ENCODE assay signal across 8 cellular contexts in genomic region chr22:37538590-37539357, GRCh38. TPM values are rescaled to one million over a fixed set of nuclear protein-coding genes. Genes with fewer than 3 reads are reported as not detected.
DNase-seq lines count a peak whose midpoint lies in the region; ATAC-seq and TF ChIP-seq lines count a peak whose summit lies in the region.

No MANE protein-coding gene starts in this region.

- H3K36me3 ChIP-seq in fibroblast of lung (ENCODE audit: control insufficient read depth, insufficient read depth, low read length), result no peaks in the 10 kb centered on the region
- no peaks in the 10 kb centered on the region for H3K36me3 ChIP-seq in neural cell (ENCODE audit: insufficient read depth, low read length)

- TF ChIP-seq CTCF in fibroblast of lung (conservative IDR thresholded peaks at IDR 0.05 in 1 of 2, IDR thresholded peaks at IDR 0.05 in 1 of 2; ENCODE audit: low read depth in 1 of 2, low read length in 2 of 2) (peak; percentile 83 to 95), neural cell (IDR thresholded peaks at IDR 0.05; ENCODE audit: poor library complexity, severe bottlenecking) (peak; percentile 76)

- peak; percentile 78 for TF ChIP-seq RAD21 in neural cell (conservative IDR thresholded peaks at IDR 0.05)

- no peaks in the 10 kb centered on the region for H3K9me3 ChIP-seq in fibroblast of lung (ENCODE audit: control insufficient read depth, insufficient read depth, low read depth, low read length)
- H3K9me3 ChIP-seq in neural cell (ENCODE audit: low read length), result no peaks in the 10 kb centered on the region

- H3F3A ChIP-seq in neural cell (ENCODE audit: insufficient read depth, low read length, poor library complexity, severe bottlenecking), result no peaks in the 10 kb centered on the region

- peaks cover 5% of the 10 kb centered on the region for H3K4me1 ChIP-seq in fibroblast of lung (ENCODE audit: control insufficient read depth, extremely low read depth, insufficient read depth, low read length)

- H3K27me3 ChIP-seq in fibroblast of lung (ENCODE audit: control insufficient read depth, insufficient read depth, low read length) (no peaks in the 10 kb centered on the region), neural cell (ENCODE audit: insufficient read depth, low read depth, low read length) (no peaks in the 10 kb centered on the region)

- H4K20me1 ChIP-seq in fibroblast of lung (ENCODE audit: control insufficient read depth, extremely low read depth, insufficient read depth, low read length) (no peaks in the 10 kb centered on the region), neural cell (ENCODE audit: insufficient read depth) (no peaks in the 10 kb centered on the region)

- H3K4me2 ChIP-seq in fibroblast of lung (ENCODE audit: extremely low read depth, insufficient read depth, low read length) (peak overlapping the region; percentile 78), neural cell (ENCODE audit: low read length) (no peak overlapping the region)

- H3K79me2 ChIP-seq in fibroblast of lung (ENCODE audit: control insufficient read depth, insufficient read depth, low read length), result no peaks in the 10 kb centered on the region
- H3K79me2 ChIP-seq in neural cell (replicated peaks; ENCODE audit: insufficient read depth, low read length), result no peaks in the 10 kb centered on the region

- DNase-seq in DMS 273 (lab: John Stamatoyannopoulos, UW; ENCODE audit: unreplicated experiment) (peak; percentile 93), LHCN-M2 (ENCODE audit: low read depth) (peak; percentile 91), RPMI8226 (peak; percentile 93), activated T-helper 1 cell treated with Interleukin-2 at 50 U/mL for 16 hours (ENCODE audit: low read depth) (peak; percentile 79), fibroblast of lung (ENCODE audit: low read depth in 2 of 2) (peak; percentile 88 to 93)
- DNase-seq in stimulated activated naive CD8-positive, alpha-beta T cell treated with anti-CD3 and anti-CD28 coated beads, Interleukin-15, Interleukin-2, amounts not matched to agents 100 U/mL and 50 U/mL, for 24 hours, result peak; percentile 92

- TF ChIP-seq EP300 in neural cell (conservative IDR thresholded peaks at IDR 0.05; ENCODE audit: poor library complexity, severe bottlenecking), result no peak

- H3K9me2 ChIP-seq in neural cell (ENCODE audit: insufficient read depth, low read length), result no peaks in the 10 kb centered on the region

- H2AFZ ChIP-seq in fibroblast of lung (ENCODE audit: low read length) (peak overlapping the region; percentile 82), neural cell (ENCODE audit: low read depth, low read length) (no peak overlapping the region)

- H3K27ac ChIP-seq in fibroblast of lung (ENCODE audit: insufficient read depth, low read length), result no peak overlapping the region
- no peak overlapping the region for H3K27ac ChIP-seq in neural cell (ENCODE audit: low read length)

- H3K9ac ChIP-seq in fibroblast of lung (ENCODE audit: insufficient read depth, low read length), result no peak overlapping the region
- H3K9ac ChIP-seq in neural cell (ENCODE audit: low read length), result no peak overlapping the region

- H3K4me3 ChIP-seq in fibroblast of lung (replicated peaks in 1 of 4; ENCODE audit: control extremely low read depth in 1 of 4, insufficient read depth in 1 of 4, low read depth in 3 of 4, low read length in 4 of 4) (no peak overlapping the region), neural cell (ENCODE audit: low read length) (no peak overlapping the region)

- peak; percentile 65 for ATAC-seq in GM21576 (IDR thresholded peaks at IDR 0.05; ENCODE audit: unreplicated experiment)
- peak; percentile 93 for ATAC-seq in stimulated activated naive CD8-positive, alpha-beta T cell treated with anti-CD3 and anti-CD28 coated beads, Interleukin-15, Interleukin-2, amounts not matched to agents 100 U/mL and 50 U/mL, for 24 hours

TF ChIP-seq in neural cell, 6 proteins besides CTCF, POLR2A, EP300 and RAD21:
- peak; percentile 73 for TF ChIP-seq SMC3 (conservative IDR thresholded peaks at IDR 0.05; ENCODE audit: poor library complexity)
- TF ChIP-seq POLR2AphosphoS5 (IDR thresholded peaks at IDR 0.05), result no peak

RNA-seq across cellular contexts. Expression of gene CARD10, which starts 19.6 kb away (rescaled TPM):
- 22.4 and 23.0 TPM in 2 replicates for total RNA-seq in LHCN-M2 (2014; rRNA removed)
- polyA plus RNA-seq in LHCN-M2 (2012), result 10.6 TPM
- 1.3 and 2.3 TPM in 2 replicates for total RNA-seq in fibroblast of lung
- 1.6 and 2.7 TPM in 2 replicates for polyA plus RNA-seq in fibroblast of lung
- 3.1 and 5.4 TPM in 2 replicates for polyA plus RNA-seq in fibroblast of lung (2012)
- 4.0 and 10.5 TPM in 2 replicates for polyA minus RNA-seq in fibroblast of lung (ENCODE audit: low replicate concordance)
- 0.36 TPM in 1 of 2 replicates, not detected in the other for polyA plus RNA-seq in neural cell
- polyA minus RNA-seq in neural cell, result 0.23 TPM in 1 of 2 replicates, not detected in the other

RNA-seq across cellular contexts. Expression of gene CDC42EP1, which starts 21.5 kb away (rescaled TPM):
- total RNA-seq in LHCN-M2 (2014; rRNA removed), result 49.0 and 52.9 TPM in 2 replicates
- 98.5 TPM for polyA plus RNA-seq in LHCN-M2 (2012)
- 11.8 and 17.2 TPM in 2 replicates for total RNA-seq in fibroblast of lung
- polyA plus RNA-seq in fibroblast of lung, result 10.4 and 10.6 TPM in 2 replicates
- polyA plus RNA-seq in fibroblast of lung (2012), result 63.6 and 69.7 TPM in 2 replicates
- polyA minus RNA-seq in fibroblast of lung (ENCODE audit: low replicate concordance), result 72.6 and 80.2 TPM in 2 replicates
- 0.24 TPM in 1 of 2 replicates, not detected in the other for polyA plus RNA-seq in neural cell
- polyA minus RNA-seq in neural cell, result not detected in 2 replicates

RNA-seq across cellular contexts. Expression of gene LGALS2, which starts 41.1 kb away (rescaled TPM):
- total RNA-seq in LHCN-M2 (2014; rRNA removed) (not detected in 2 replicates), fibroblast of lung (not detected in 2 replicates)
- polyA plus RNA-seq in LHCN-M2 (2012), result not detected
- polyA plus RNA-seq in fibroblast of lung (0.19 TPM in 1 of 2 replicates, not detected in the other), neural cell (not detected in 2 replicates)
- polyA plus RNA-seq in fibroblast of lung (2012), result not detected in 2 replicates
- polyA minus RNA-seq in fibroblast of lung (ENCODE audit: low replicate concordance) (not detected in 2 replicates), neural cell (not detected in 2 replicates)

RNA-seq across cellular contexts. Expression of gene MFNG, which starts 52.6 kb away (rescaled TPM):
- total RNA-seq in LHCN-M2 (2014; rRNA removed) (0.17 and 1.3 TPM in 2 replicates), fibroblast of lung (under 0.01 TPM in 1 of 2 replicates, not detected in the other)
- 0.24 TPM for polyA plus RNA-seq in LHCN-M2 (2012)
- polyA plus RNA-seq in fibroblast of lung (0.15 TPM in 1 of 2 replicates, not detected in the other), neural cell (0.17 TPM in 1 of 2 replicates, not detected in the other)
- not detected in 2 replicates for polyA plus RNA-seq in fibroblast of lung (2012)
- polyA minus RNA-seq in fibroblast of lung (ENCODE audit: low replicate concordance) (not detected in 2 replicates), neural cell (0.49 and 1.0 TPM in 2 replicates)
